1 cellular context compared by ENCODE assay signal in genomic region chr11:15764948-15765347, GRCh38.
TF ChIP-seq lines count a peak whose summit lies in the region.

No MANE protein-coding gene starts in this region.

TF ChIP-seq in WTC11, 78 proteins besides CTCF, POLR2A, EP300 and RAD21 (continued from another document):
- TF ChIP-seq USF1 (CRISPR knock-in tag; IDR thresholded peaks at IDR 0.05) = no peak
- TF ChIP-seq NR2C2 (CRISPR knock-in tag; IDR thresholded peaks at IDR 0.05) = no peak
- no peak for TF ChIP-seq CREM (CRISPR knock-in tag; IDR thresholded peaks at IDR 0.05)
- TF ChIP-seq NFYB (CRISPR knock-in tag; conservative IDR thresholded peaks at IDR 0.05; ENCODE audit: low read depth) = no peak
- no peak for TF ChIP-seq ZNF232 (CRISPR knock-in tag; IDR thresholded peaks at IDR 0.05)
